ENCODE assay signal across 16 cellular contexts in the genomic region with DNA sequence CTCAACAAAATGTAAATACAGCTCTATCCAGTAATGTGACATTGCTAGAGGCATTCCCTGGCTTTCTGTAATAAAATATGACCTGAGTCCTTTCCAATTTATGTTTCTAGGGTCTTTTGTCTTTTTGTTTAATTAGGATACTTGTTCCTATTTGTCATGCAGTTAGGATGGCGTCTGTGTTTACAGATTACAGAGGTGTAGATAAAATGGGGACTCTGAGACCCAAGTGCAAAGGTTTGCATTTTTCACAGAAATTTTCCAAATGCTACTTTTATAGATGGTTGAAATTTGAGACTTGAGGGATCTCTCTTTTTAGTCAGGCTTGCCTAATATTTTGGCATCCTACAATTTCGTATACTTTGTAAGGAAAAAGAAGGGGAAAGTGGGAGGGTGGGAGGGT.
DNase-seq lines count a peak whose midpoint lies in the region; ATAC-seq and TF ChIP-seq lines count a peak whose summit lies in the region.
"Had no signal": no experiment of that assay in that cellular context is flagged by ENCODE, and none has a peak within 500 bp of the region (broad histone marks: within the 10 kb centered on the region; RNA-seq: fewer than 3 reads in every experiment).

No MANE protein-coding gene starts in this region.

- peak overlapping the region; percentile 65 for H3K27ac Mint-ChIP-seq in T-helper 17 cell
- peak overlapping the region; percentile 18 for H3K27ac Mint-ChIP-seq in stimulated activated memory B cell treated with anti-CD40 and anti-IgM and Interleukin-4, amounts not matched to agents 10 μg/mL and 1 μg/mL and 100 μg/mL, for 72 hours
- H3K27ac Mint-ChIP-seq in GM23338: no peak overlapping the region
- H3K27ac Mint-ChIP-seq: CD4-positive, CD25-positive, alpha-beta regulatory T cell; T-helper 1 cell treated with Interleukin-12 subunit alpha and Interleukin-12 subunit beta and Interleukin-4 antibody, amounts not matched to agents 30 μg/mL and 1 μg/mL, for 36 hours had no signal

- no peak for TF ChIP-seq EP300 in SK-N-SH (IDR thresholded peaks at IDR 0.05; ENCODE audit: borderline replicate concordance in 1 of 2, low read depth in 1 of 2, low read length in 1 of 2)

- DNase-seq in SK-N-SH (no peak), NCI-H1105 treated with DMSO at 0.1 percent for 48 hours (lab: John Stamatoyannopoulos, UW) (peak; percentile 54), T-helper 17 cell (no peak), GM23338 (ENCODE audit: low spot score) (no peak), iPS-NIHi11 (ENCODE audit: low spot score) (no peak)
- DNase-seq: AML-193; CD4-positive, CD25-positive, alpha-beta regulatory T cell; MV-4-11; NCI-H2227 treated with DMSO at 0.1 percent for 48 hours; NCI-H524 treated with DMSO at 0.1 percent for 48 hours; PC-3 had no signal

- CTCF ChIA-PET in SK-N-SH (lab: Yijun Ruan, JAX): interaction anchor here (0.9 kb wide), 1 partner anchor 88 kb away, joined by 4 read pairs; no protein-coding TSS in a partner anchor

- H3K9me2 ChIP-seq in SK-N-SH (no peaks in the 10 kb centered on the region), GM23338 (ENCODE audit: insufficient read depth) (peaks cover 22% of the 10 kb centered on the region)

- H3K79me2 ChIP-seq in SK-N-SH (ENCODE audit: insufficient read depth): no peaks in the 10 kb centered on the region
- H3K79me2 ChIP-seq in GM23338 (replicated peaks; ENCODE audit: insufficient read depth): no peaks in the 10 kb centered on the region

- TF ChIP-seq RAD21 in SK-N-SH (IDR thresholded peaks at IDR 0.05; ENCODE audit: low read length): no peak

- H3K4me2 ChIP-seq in SK-N-SH (no peak overlapping the region), GM23338 (no peak overlapping the region)

- H4K20me1 ChIP-seq in SK-N-SH (ENCODE audit: insufficient read depth): no peaks in the 10 kb centered on the region
- H4K20me1 ChIP-seq in GM23338 (replicated peaks; ENCODE audit: insufficient read depth): no peaks in the 10 kb centered on the region

- H3K4me1 ChIP-seq in SK-N-SH (ENCODE audit: control insufficient read depth in 1 of 2, insufficient read depth in 2 of 2, low read depth in 1 of 2, low read length in 1 of 2): peaks cover 0 to 19% of the 10 kb centered on the region in 2 experiments; a peak in 2 of 4 replicates
- no peaks in the 10 kb centered on the region for H3K4me1 ChIP-seq in GM23338 (ENCODE audit: insufficient read depth)

- peaks cover 29% of the 10 kb centered on the region for H3K4me1 Mint-ChIP-seq in T-helper 17 cell
- peaks cover 26% of the 10 kb centered on the region for H3K4me1 Mint-ChIP-seq in stimulated activated memory B cell treated with anti-CD40 and anti-IgM and Interleukin-4, amounts not matched to agents 10 μg/mL and 1 μg/mL and 100 μg/mL, for 72 hours
- peaks cover 8% of the 10 kb centered on the region; the same call in 2 of the 3 replicates for H3K4me1 Mint-ChIP-seq in GM23338

- no peak for ATAC-seq in SK-N-SH treated with all-trans-retinoic acid at 6 μM for 48 hours
- ATAC-seq in T-helper 17 cell: no peak
- ATAC-seq in stimulated activated memory B cell treated with anti-CD40 and anti-IgM and Interleukin-4, amounts not matched to agents 10 μg/mL and 1 μg/mL and 100 μg/mL, for 72 hours: no peak
- ATAC-seq in GM23338: no peak
- ATAC-seq in GM21367 (IDR thresholded peaks at IDR 0.05; ENCODE audit: unreplicated experiment): no peak
- ATAC-seq: HCT116, PC-3 had no signal

- no peaks in the 10 kb centered on the region for H3K9me3 Mint-ChIP-seq in stimulated activated memory B cell treated with anti-CD40 and anti-IgM and Interleukin-4, amounts not matched to agents 10 μg/mL and 1 μg/mL and 100 μg/mL, for 72 hours
- no peaks in the 10 kb centered on the region for H3K9me3 Mint-ChIP-seq in GM23338

- H3K4me3 ChIP-seq in SK-N-SH (ENCODE audit: low read depth in 2 of 2, low read length in 1 of 2) (no peak overlapping the region), GM23338 (no peak overlapping the region)

- no peak overlapping the region for H3K9ac ChIP-seq in SK-N-SH

- H3K27me3 ChIP-seq in SK-N-SH (ENCODE audit: insufficient read depth) (no peaks in the 10 kb centered on the region), GM23338 (ENCODE audit: insufficient read depth) (no peaks in the 10 kb centered on the region)

- H2AFZ ChIP-seq in SK-N-SH (ENCODE audit: low read depth) (no peak overlapping the region), GM23338 (no peak overlapping the region)

- no peaks in the 10 kb centered on the region for H3K36me3 ChIP-seq in SK-N-SH (replicated peaks in 1 of 2; ENCODE audit: control insufficient read depth in 1 of 2, insufficient read depth in 2 of 2, low read length in 1 of 2)
- no peaks in the 10 kb centered on the region for H3K36me3 ChIP-seq in GM23338 (ENCODE audit: insufficient read depth)

- 87% methylated on average over 2 of the region's 2 CpGs for WGBS in SK-N-SH (ENCODE audit: low lambda C conversion rate)

- no peaks in the 10 kb centered on the region for H3K36me3 Mint-ChIP-seq in T-helper 17 cell (ENCODE audit: low read depth)
- H3K36me3 Mint-ChIP-seq in stimulated activated memory B cell treated with anti-CD40 and anti-IgM and Interleukin-4, amounts not matched to agents 10 μg/mL and 1 μg/mL and 100 μg/mL, for 72 hours: no peaks in the 10 kb centered on the region
- no peaks in the 10 kb centered on the region for H3K36me3 Mint-ChIP-seq in GM23338 (ENCODE audit: low read depth)
- H3K36me3 Mint-ChIP-seq: CD4-positive, CD25-positive, alpha-beta regulatory T cell had no signal

- H3K9me3 ChIP-seq in SK-N-SH (no peaks in the 10 kb centered on the region), T-helper 17 cell (ENCODE audit: control insufficient read depth, low read length, poor library complexity, severe bottlenecking) (no peaks in the 10 kb centered on the region)

- POLR2A ChIA-PET in SK-N-SH (lab: Yijun Ruan, JAX): interaction anchor here (1.1 kb wide), 1 partner anchor 334 kb away, joined by 3 read pairs; no protein-coding TSS in a partner anchor

- TF ChIP-seq CTCF in SK-N-SH (IDR thresholded peaks at IDR 0.05) (no peak), GM23338 (conservative IDR thresholded peaks at IDR 0.05; ENCODE audit: low read depth in 2 of 2) (no peak)

- H3K27me3 Mint-ChIP-seq in T-helper 17 cell (no peaks in the 10 kb centered on the region), GM23338 (ENCODE audit: insufficient read depth, low read depth, poor library complexity) (no peaks in the 10 kb centered on the region)
- H3K27me3 Mint-ChIP-seq in stimulated activated memory B cell treated with anti-CD40 and anti-IgM and Interleukin-4, amounts not matched to agents 10 μg/mL and 1 μg/mL and 100 μg/mL, for 72 hours: no peaks in the 10 kb centered on the region
- H3K27me3 Mint-ChIP-seq: CD4-positive, CD25-positive, alpha-beta regulatory T cell had no signal

- H3F3A ChIP-seq in SK-N-SH (replicated peaks; ENCODE audit: insufficient read depth): no peaks in the 10 kb centered on the region
- H3F3A ChIP-seq in GM23338 (replicated peaks; ENCODE audit: low read depth): no peaks in the 10 kb centered on the region

- H3K27ac ChIP-seq in SK-N-SH (ENCODE audit: low read depth in 2 of 2, low read length in 1 of 2): peak overlapping the region in 1 of 2 experiments; percentile 97; a peak in 3 of 4 replicates
- H3K27ac ChIP-seq in GM23338 (ENCODE audit: low read depth): no peak overlapping the region

- H3K4me3 Mint-ChIP-seq in T-helper 17 cell (no peak overlapping the region), GM23338 (no peak overlapping the region)
- H3K4me3 Mint-ChIP-seq in stimulated activated memory B cell treated with anti-CD40 and anti-IgM and Interleukin-4, amounts not matched to agents 10 μg/mL and 1 μg/mL and 100 μg/mL, for 72 hours: no peak overlapping the region
- H3K4me3 Mint-ChIP-seq: CD4-positive, CD25-positive, alpha-beta regulatory T cell; T-helper 1 cell treated with Interleukin-12 subunit alpha and Interleukin-12 subunit beta and Interleukin-4 antibody, amounts not matched to agents 30 μg/mL and 1 μg/mL, for 36 hours had no signal

TF ChIP-seq in SK-N-SH, 30 proteins besides CTCF, POLR2A, EP300 and RAD21:
- TF ChIP-seq CHD2 (IDR thresholded peaks at IDR 0.05; ENCODE audit: low read length, partially characterized antibody): peak; percentile 10
- no peak for TF ChIP-seq FOXJ3 (CRISPR knock-in tag; IDR thresholded peaks at IDR 0.05)
TF ChIP-seq in SK-N-SH: peak in this region for 1.

TF ChIP-seq in SK-N-SH treated with all-trans-retinoic acid at 6 μM for 48 hours, 23 proteins besides CTCF, POLR2A, EP300 and RAD21 (continues in another document):
- TF ChIP-seq PPARA (CRISPR knock-in tag; IDR thresholded peaks at IDR 0.05; ENCODE audit: borderline replicate concordance) (no peak), OSR1 (CRISPR knock-in tag; IDR thresholded peaks at IDR 0.05) (no peak), TCF4 (CRISPR knock-in tag; IDR thresholded peaks at IDR 0.05; ENCODE audit: borderline replicate concordance) (no peak), GLIS3 (CRISPR knock-in tag; IDR thresholded peaks at IDR 0.05) (no peak), SNAI2 (CRISPR knock-in tag; IDR thresholded peaks at IDR 0.05) (no peak), ESRRG (CRISPR knock-in tag; IDR thresholded peaks at IDR 0.05) (no peak), ARNTL (CRISPR knock-in tag; IDR thresholded peaks at IDR 0.05; ENCODE audit: borderline replicate concordance, low read depth) (no peak), ZC3H10 (CRISPR knock-in tag; IDR thresholded peaks at IDR 0.05) (no peak), ISL1 (CRISPR knock-in tag; IDR thresholded peaks at IDR 0.05) (no peak), ZNF70 (CRISPR knock-in tag; IDR thresholded peaks at IDR 0.05) (no peak)

TF ChIP-seq in GM23338, 12 proteins besides CTCF, POLR2A, EP300 and RAD21 (continues in another document):
- TF ChIP-seq ZNF114 (CRISPR knock-in tag; IDR thresholded peaks at IDR 0.05) (no peak), JUNB (IDR thresholded peaks at IDR 0.05; ENCODE audit: unreplicated experiment) (no peak), EZH2phosphoT487 (IDR thresholded peaks at IDR 0.05; ENCODE audit: unreplicated experiment) (no peak), ETS1 (IDR thresholded peaks at IDR 0.05) (no peak)
